1 cellular context compared by ENCODE assay signal in the genomic region with DNA sequence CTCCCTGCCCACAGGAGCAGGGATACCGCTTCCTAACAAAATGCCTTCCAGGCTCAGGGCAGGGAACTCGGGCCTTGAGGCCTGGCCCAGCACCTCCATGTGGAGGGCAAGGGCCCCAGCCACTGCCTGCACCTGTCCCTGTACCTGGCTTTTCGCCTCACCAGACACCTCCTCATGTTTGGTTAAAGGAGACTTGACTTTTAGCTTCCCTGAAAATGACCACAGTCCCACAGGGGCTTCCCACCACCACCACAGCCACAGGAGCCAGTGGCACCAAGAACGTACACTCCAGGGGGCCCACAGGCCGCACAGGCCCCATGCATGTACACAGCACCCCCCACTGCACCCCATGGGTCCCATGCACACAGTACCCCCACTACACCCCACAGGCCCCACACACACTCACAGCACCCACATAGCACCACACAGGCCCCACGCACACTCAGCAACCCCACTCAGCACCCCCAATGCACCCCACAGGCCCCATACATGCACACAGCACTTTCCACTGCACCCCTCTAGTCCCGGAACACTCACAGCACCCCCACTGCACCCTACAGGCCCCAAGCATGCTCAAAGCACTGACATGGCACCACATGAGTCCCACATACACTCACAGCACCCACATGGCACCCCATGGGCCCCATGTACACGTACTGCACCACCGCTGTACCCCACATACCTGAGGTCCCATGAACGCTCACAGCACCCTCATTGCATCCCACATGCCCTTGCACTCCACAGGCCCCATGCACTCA.
TF ChIP-seq lines count a peak whose summit lies in the region.

No MANE protein-coding gene starts in this region.

TF ChIP-seq in HepG2, 621 proteins besides CTCF, POLR2A, EP300 and RAD21 (continued from another document):
- TF ChIP-seq, protein P1, sequence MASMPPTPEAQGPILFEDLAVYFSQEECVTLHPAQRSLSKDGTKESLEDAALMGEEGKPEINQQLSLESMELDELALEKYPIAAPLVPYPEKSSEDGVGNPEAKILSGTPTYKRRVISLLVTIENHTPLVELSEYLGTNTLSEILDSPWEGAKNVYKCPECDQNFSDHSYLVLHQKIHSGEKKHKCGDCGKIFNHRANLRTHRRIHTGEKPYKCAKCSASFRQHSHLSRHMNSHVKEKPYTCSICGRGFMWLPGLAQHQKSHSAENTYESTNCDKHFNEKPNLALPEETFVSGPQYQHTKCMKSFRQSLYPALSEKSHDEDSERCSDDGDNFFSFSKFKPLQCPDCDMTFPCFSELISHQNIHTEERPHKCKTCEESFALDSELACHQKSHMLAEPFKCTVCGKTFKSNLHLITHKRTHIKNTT (CRISPR knock-in tag; IDR thresholded peaks at IDR 0.05), result no peak
- TF ChIP-seq, protein P2, sequence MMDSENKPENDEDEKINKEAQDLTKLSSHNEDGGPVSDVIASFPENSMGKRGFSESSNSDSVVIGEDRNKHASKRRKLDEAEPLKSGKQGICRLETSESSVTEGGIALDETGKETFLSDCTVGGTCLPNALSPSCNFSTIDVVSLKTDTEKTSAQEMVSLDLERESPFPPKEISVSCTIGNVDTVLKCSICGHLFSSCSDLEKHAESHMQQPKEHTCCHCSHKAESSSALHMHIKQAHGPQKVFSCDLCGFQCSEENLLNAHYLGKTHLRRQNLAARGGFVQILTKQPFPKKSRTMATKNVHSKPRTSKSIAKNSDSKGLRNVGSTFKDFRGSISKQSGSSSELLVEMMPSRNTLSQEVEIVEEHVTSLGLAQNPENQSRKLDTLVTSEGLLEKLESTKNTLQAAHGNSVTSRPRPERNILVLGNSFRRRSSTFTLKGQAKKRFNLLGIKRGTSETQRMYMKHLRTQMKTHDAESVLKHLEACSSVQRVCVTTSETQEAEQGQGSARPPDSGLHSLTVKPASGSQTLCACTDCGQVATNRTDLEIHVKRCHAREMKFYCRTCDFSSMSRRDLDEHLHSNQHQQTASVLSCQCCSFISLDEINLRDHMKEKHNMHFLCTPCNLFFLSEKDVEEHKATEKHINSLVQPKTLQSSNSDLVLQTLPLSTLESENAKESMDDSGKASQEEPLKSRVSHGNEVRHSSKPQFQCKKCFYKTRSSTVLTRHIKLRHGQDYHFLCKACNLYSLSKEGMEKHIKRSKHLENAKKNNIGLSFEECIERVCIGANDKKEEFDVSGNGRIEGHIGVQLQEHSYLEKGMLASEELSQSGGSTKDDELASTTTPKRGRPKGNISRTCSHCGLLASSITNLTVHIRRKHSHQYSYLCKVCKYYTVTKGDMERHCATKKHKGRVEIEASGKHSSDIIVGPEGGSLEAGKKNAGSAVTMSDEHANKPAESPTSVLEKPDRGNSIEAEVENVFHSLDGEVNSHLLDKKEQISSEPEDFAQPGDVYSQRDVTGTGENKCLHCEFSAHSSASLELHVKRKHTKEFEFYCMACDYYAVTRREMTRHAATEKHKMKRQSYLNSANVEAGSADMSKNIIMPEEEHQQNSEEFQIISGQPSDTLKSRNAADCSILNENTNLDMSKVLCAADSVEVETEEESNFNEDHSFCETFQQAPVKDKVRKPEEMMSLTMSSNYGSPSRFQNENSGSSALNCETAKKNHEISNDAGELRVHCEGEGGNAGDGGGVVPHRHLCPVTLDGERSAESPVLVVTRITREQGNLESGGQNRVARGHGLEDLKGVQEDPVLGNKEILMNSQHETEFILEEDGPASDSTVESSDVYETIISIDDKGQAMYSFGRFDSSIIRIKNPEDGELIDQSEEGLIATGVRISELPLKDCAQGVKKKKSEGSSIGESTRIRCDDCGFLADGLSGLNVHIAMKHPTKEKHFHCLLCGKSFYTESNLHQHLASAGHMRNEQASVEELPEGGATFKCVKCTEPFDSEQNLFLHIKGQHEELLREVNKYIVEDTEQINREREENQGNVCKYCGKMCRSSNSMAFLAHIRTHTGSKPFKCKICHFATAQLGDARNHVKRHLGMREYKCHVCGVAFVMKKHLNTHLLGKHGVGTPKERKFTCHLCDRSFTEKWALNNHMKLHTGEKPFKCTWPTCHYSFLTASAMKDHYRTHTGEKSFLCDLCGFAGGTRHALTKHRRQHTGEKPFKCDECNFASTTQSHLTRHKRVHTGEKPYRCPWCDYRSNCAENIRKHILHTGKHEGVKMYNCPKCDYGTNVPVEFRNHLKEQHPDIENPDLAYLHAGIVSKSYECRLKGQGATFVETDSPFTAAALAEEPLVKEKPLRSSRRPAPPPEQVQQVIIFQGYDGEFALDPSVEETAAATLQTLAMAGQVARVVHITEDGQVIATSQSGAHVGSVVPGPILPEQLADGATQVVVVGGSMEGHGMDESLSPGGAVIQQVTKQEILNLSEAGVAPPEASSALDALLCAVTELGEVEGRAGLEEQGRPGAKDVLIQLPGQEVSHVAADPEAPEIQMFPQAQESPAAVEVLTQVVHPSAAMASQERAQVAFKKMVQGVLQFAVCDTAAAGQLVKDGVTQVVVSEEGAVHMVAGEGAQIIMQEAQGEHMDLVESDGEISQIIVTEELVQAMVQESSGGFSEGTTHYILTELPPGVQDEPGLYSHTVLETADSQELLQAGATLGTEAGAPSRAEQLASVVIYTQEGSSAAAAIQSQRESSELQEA (CRISPR knock-in tag; IDR thresholded peaks at IDR 0.05; ENCODE audit: not compliant biosample characterization), result no peak
- no peak for TF ChIP-seq TCF12 (IDR thresholded peaks at IDR 0.05)
- TF ChIP-seq TCF12 (CRISPR knock-in tag; IDR thresholded peaks at IDR 0.05), result no peak
